Comparison of ENCODE assay signal across 8 cellular contexts in genomic region chr12:112418248-112418595, GRCh38. TPM values are rescaled to one million over a fixed set of nuclear protein-coding genes. Genes with fewer than 3 reads are reported as not detected.
A peak's percentile ranks its signal among the peaks of the same experiment; 100 is the strongest.
DNase-seq lines count a peak whose midpoint lies in the region; ATAC-seq and TF ChIP-seq lines count a peak whose summit lies in the region.

No MANE protein-coding gene starts in this region.

- no peak for ATAC-seq in HG03108 (IDR thresholded peaks at IDR 0.05; ENCODE audit: unreplicated experiment)
- ATAC-seq in HG02884 (IDR thresholded peaks at IDR 0.05; ENCODE audit: unreplicated experiment), result no peak

- peak overlapping the region; percentile 94 to 99 (median 97) for H3K4me3 Mint-ChIP-seq in CD8-positive, alpha-beta memory T cell
- H3K4me3 Mint-ChIP-seq in neural progenitor cell, result peak overlapping the region; percentile 95

- peak overlapping the region; percentile 88 for H2AFZ ChIP-seq in MM.1S (ENCODE audit: low read length)
- H2AFZ ChIP-seq in neural progenitor cell (replicated peaks), result peak overlapping the region; percentile 96

- peaks cover 0 to 2% of the 10 kb centered on the region in 2 donors for H3K27me3 Mint-ChIP-seq in CD8-positive, alpha-beta memory T cell
- H3K27me3 Mint-ChIP-seq in neural progenitor cell (ENCODE audit: insufficient read depth, low read depth), result peaks cover 6% of the 10 kb centered on the region

- H3K36me3 Mint-ChIP-seq in CD8-positive, alpha-beta memory T cell, result peaks cover 0 to 14% (median 0%) of the 10 kb centered on the region in 3 donors
- H3K36me3 Mint-ChIP-seq in neural progenitor cell, result peaks cover 2% of the 10 kb centered on the region

- no peak for DNase-seq in CD8-positive, alpha-beta memory T cell
- DNase-seq in MM.1S (peak; percentile 7), neural progenitor cell (ENCODE audit: low spot score) (no peak), NCI-H1436 (lab: John Stamatoyannopoulos, UW) (no peak), NOMO-1 treated with dmso at 0.1 percent for 144 hours (lab: John Stamatoyannopoulos, UW; ENCODE audit: unreplicated experiment) (no peak)

- H3K79me2 ChIP-seq in MM.1S (ENCODE audit: low read length), result peaks cover 40% of the 10 kb centered on the region
- H3K79me2 ChIP-seq in neural progenitor cell (ENCODE audit: low read depth), result peaks cover 54% of the 10 kb centered on the region

- POLR2A ChIA-PET in CD8-positive, alpha-beta memory T cell (lab: Charles Lee), result interaction anchor here (0.7 kb wide), 1 partner anchor 405 kb away, joined by 3 read pairs; the partner anchor contains the start of genes ERP29 and TMEM116

- H3K9me2 ChIP-seq in MM.1S (replicated peaks; ENCODE audit: insufficient read depth, low read length), result no peaks in the 10 kb centered on the region

- peaks cover 26% of the 10 kb centered on the region for H3K4me1 ChIP-seq in CD8-positive, alpha-beta memory T cell (ENCODE audit: insufficient read depth, low read length)
- 0 out of 2 replicates have a peak, but pooled peaks cover 3% of the 10 kb centered on the region for H3K4me1 ChIP-seq in MM.1S (ENCODE audit: low read length)
- H3K4me1 ChIP-seq in duodenal mucosa (ENCODE audit: control insufficient read depth in 1 of 2, insufficient read depth in 2 of 2, low read length in 2 of 2), result peaks cover 9 to 11% of the 10 kb centered on the region in 2 donors
- H3K4me1 ChIP-seq in neural progenitor cell, result peaks cover 6% of the 10 kb centered on the region

- H3K9ac ChIP-seq in MM.1S (ENCODE audit: low read length) (peak overlapping the region; percentile 85), duodenal mucosa (ENCODE audit: low read depth in 1 of 2, low read length in 2 of 2) (peak overlapping the region; percentile 85 to 91), neural progenitor cell (peak overlapping the region; percentile 91)

- H3K4me1 Mint-ChIP-seq in CD8-positive, alpha-beta memory T cell, result peaks cover 36 to 48% (median 42%) of the 10 kb centered on the region in 3 donors
- peaks cover 13% of the 10 kb centered on the region for H3K4me1 Mint-ChIP-seq in neural progenitor cell

- CTCF ChIA-PET in CD8-positive, alpha-beta memory T cell (lab: Charles Lee), result interaction anchor here (0.8 to 1.1 kb wide), 2 partner anchors 11 to 17 kb away, joined by 3 read pairs; no protein-coding TSS in a partner anchor

- no peaks in the 10 kb centered on the region for H4K20me1 ChIP-seq in MM.1S (ENCODE audit: insufficient read depth, low read length)
- H4K20me1 ChIP-seq in neural progenitor cell (ENCODE audit: low read depth), result peaks cover 38% of the 10 kb centered on the region

- no peaks in the 10 kb centered on the region for H3K36me3 ChIP-seq in CD8-positive, alpha-beta memory T cell (ENCODE audit: insufficient read depth, low read length)
- H3K36me3 ChIP-seq in MM.1S (replicated peaks; ENCODE audit: insufficient read depth, low read length) (no peaks in the 10 kb centered on the region), duodenal mucosa (ENCODE audit: control insufficient read depth in 1 of 2, insufficient read depth in 2 of 2, low read length in 2 of 2) (no peaks in the 10 kb centered on the region), neural progenitor cell (no peaks in the 10 kb centered on the region)

- H3K27me3 ChIP-seq in CD8-positive, alpha-beta memory T cell (ENCODE audit: insufficient read depth, low read length, poor library complexity, severe bottlenecking), result no peaks in the 10 kb centered on the region
- H3K27me3 ChIP-seq in MM.1S (replicated peaks; ENCODE audit: insufficient read depth, low read length) (no peaks in the 10 kb centered on the region), duodenal mucosa (ENCODE audit: control insufficient read depth in 1 of 2, insufficient read depth in 2 of 2, low read length in 2 of 2) (no peaks in the 10 kb centered on the region), neural progenitor cell (no peaks in the 10 kb centered on the region)

- H3K27ac ChIP-seq in CD8-positive, alpha-beta memory T cell (ENCODE audit: low read depth, low read length), result peak overlapping the region; percentile 96
- peak overlapping the region; percentile 63; the same call in 1 of the 2 replicates for H3K27ac ChIP-seq in MM.1S (ENCODE audit: low read length)
- peak overlapping the region; percentile 92 for H3K27ac ChIP-seq in duodenal mucosa (ENCODE audit: low read depth, low read length)
- H3K27ac ChIP-seq in neural progenitor cell, result peak overlapping the region; percentile 90

- peak overlapping the region; percentile 95 to 99 (median 99) for H3K27ac Mint-ChIP-seq in CD8-positive, alpha-beta memory T cell
- H3K27ac Mint-ChIP-seq in neural progenitor cell, result peak overlapping the region; percentile 87

- no peaks in the 10 kb centered on the region for H3K9me3 ChIP-seq in CD8-positive, alpha-beta memory T cell (ENCODE audit: low read length)
- H3K9me3 ChIP-seq in MM.1S (replicated peaks; ENCODE audit: insufficient read depth, low read length), result no peaks in the 10 kb centered on the region
- no peaks in the 10 kb centered on the region for H3K9me3 ChIP-seq in duodenal mucosa (ENCODE audit: control insufficient read depth in 1 of 2, low read length in 2 of 2)
- no peaks in the 10 kb centered on the region for H3K9me3 ChIP-seq in neural progenitor cell (ENCODE audit: low read depth)

- TF ChIP-seq CTCF in MM.1S (IDR thresholded peaks at IDR 0.05; ENCODE audit: low read length) (no peak), neural progenitor cell (IDR thresholded peaks at IDR 0.05) (no peak)

- peak overlapping the region; percentile 52; the same call in 1 of the 2 replicates for H3K4me2 ChIP-seq in MM.1S (ENCODE audit: low read depth, low read length)
- peak overlapping the region; percentile 82 for H3K4me2 ChIP-seq in neural progenitor cell

- peak overlapping the region; percentile 100 for H3K4me3 ChIP-seq in CD8-positive, alpha-beta memory T cell (ENCODE audit: low read length)
- H3K4me3 ChIP-seq in MM.1S (ENCODE audit: low read length), result peak overlapping the region; percentile 86
- peak overlapping the region; percentile 96 to 97 for H3K4me3 ChIP-seq in duodenal mucosa (ENCODE audit: low read depth in 1 of 2, low read length in 2 of 2)
- peak overlapping the region; percentile 99 for H3K4me3 ChIP-seq in neural progenitor cell

- H3F3A ChIP-seq in MM.1S (ENCODE audit: insufficient read depth, low read length) (no peaks in the 10 kb centered on the region), neural progenitor cell (ENCODE audit: low read depth) (peaks cover 8% of the 10 kb centered on the region)

- H3K9me3 Mint-ChIP-seq in CD8-positive, alpha-beta memory T cell, result no peaks in the 10 kb centered on the region
- no peaks in the 10 kb centered on the region for H3K9me3 Mint-ChIP-seq in neural progenitor cell

RNA-seq across cellular contexts. Expression of gene PTPN11, which starts 0.5 kb away (rescaled TPM):
- total RNA-seq in CD8-positive, alpha-beta memory T cell, result 100 to 1,000 TPM; 163 to 171 TPM
- 80.2 TPM for polyA plus RNA-seq in CD8-positive, alpha-beta memory T cell
- 67.5 and 85.2 TPM in 2 replicates for total RNA-seq in neural progenitor cell (ENCODE audit: low replicate concordance)

RNA-seq across cellular contexts. Expression of gene RPL6, which starts 8.8 kb away (rescaled TPM):
- 1,000 to 10,000 TPM; 1,957 to 2,019 TPM for total RNA-seq in CD8-positive, alpha-beta memory T cell
- 609 TPM for polyA plus RNA-seq in CD8-positive, alpha-beta memory T cell
- total RNA-seq in neural progenitor cell (ENCODE audit: low replicate concordance), result 3,234 and 3,685 TPM in 2 replicates

RNA-seq across cellular contexts. Expression of gene HECTD4, which starts 36.0 kb away (rescaled TPM):
- 10 to 100 TPM; 29.7 to 32.8 TPM for total RNA-seq in CD8-positive, alpha-beta memory T cell
- polyA plus RNA-seq in CD8-positive, alpha-beta memory T cell, result 3.1 TPM
- 11.0 and 16.8 TPM in 2 replicates for total RNA-seq in neural progenitor cell (ENCODE audit: low replicate concordance)
